ENCODE assay signal across 8 cellular contexts in genomic region chr6:68087399-68088133, GRCh38.
DNase-seq lines count a peak whose midpoint lies in the region; ATAC-seq and TF ChIP-seq lines count a peak whose summit lies in the region.

No MANE protein-coding gene starts in this region.

- H3K27ac ChIP-seq in A673 (ENCODE audit: low read depth, low read length, poor library complexity, severe bottlenecking) (no peak overlapping the region), PC-3 (ENCODE audit: low read length) (no peak overlapping the region), testis (no peak overlapping the region), H9 (ENCODE audit: insufficient read length, low read depth, low read length) (no peak overlapping the region)

- H3K9ac ChIP-seq in PC-3 (ENCODE audit: low read length), result no peak overlapping the region
- no peak overlapping the region for H3K9ac ChIP-seq in H9 (ENCODE audit: extremely low read depth, insufficient read length, low read length)

- POLR2A ChIA-PET in A673 (lab: Charles Lee; ENCODE audit: low non-redundant PET), result interaction anchor here (0.7 kb wide), 1 partner anchor 22 kb away, joined by 3 read pairs; no protein-coding TSS in a partner anchor
- POLR2A ChIA-PET in PC-3 (lab: Charles Lee; ENCODE audit: unreplicated experiment), result no interaction called here

- DNase-seq in A673 (ENCODE audit: low spot score) (peak; percentile 6), PC-3 (no peak), testis (no peak), H9 (no peak), omental fat pad (ENCODE audit: low spot score) (no peak)
- DNase-seq in stimulated activated CD4-positive, alpha-beta T cell treated with anti-CD3 and anti-CD28 coated beads, Interleukin-4, amount 100 ng/mL, for 4 hours, result no peak

- BruUV-seq in A673 (replicated peaks; lab: Mats Ljungman, UMichigan) (no TSS peak), PC-3 (replicated peaks; lab: Mats Ljungman, UMichigan) (no TSS peak)

- H4K20me1 ChIP-seq in PC-3 (ENCODE audit: low read length), result no peaks in the 10 kb centered on the region
- H4K20me1 ChIP-seq in H9 (ENCODE audit: control insufficient read depth, insufficient read depth, insufficient read length), result no peaks in the 10 kb centered on the region

- no peak overlapping the region for H3K56ac ChIP-seq in H9 (ENCODE audit: insufficient read length, low read depth, low read length)

- no peak overlapping the region for H3K27ac Mint-ChIP-seq in H9

- H2AK5ac ChIP-seq in H9 (ENCODE audit: insufficient read length, low read length), result no peak overlapping the region

- no peaks in the 10 kb centered on the region for H3K79me1 ChIP-seq in H9 (ENCODE audit: insufficient read depth, low read depth, low read length, poor library complexity, severe bottlenecking)

- no peak overlapping the region for H3K4me3 Mint-ChIP-seq in H9

- no peak overlapping the region for H2BK5ac ChIP-seq in H9 (ENCODE audit: insufficient read length, low read length)

- no peak overlapping the region for H3K23ac ChIP-seq in H9 (ENCODE audit: insufficient read length, low read depth, low read length)

- H3K23me2 ChIP-seq in H9 (ENCODE audit: insufficient read length, low read depth, low read length, poor library complexity, severe bottlenecking), result no peaks in the 10 kb centered on the region

- no peaks in the 10 kb centered on the region for H3K36me3 ChIP-seq in A673 (ENCODE audit: insufficient read depth, low read length, poor library complexity, severe bottlenecking)
- H3K36me3 ChIP-seq in PC-3 (ENCODE audit: low read depth, low read length), result no peaks in the 10 kb centered on the region
- H3K36me3 ChIP-seq in testis (ENCODE audit: low read depth, missing control alignments), result no peaks in the 10 kb centered on the region

- no peaks in the 10 kb centered on the region for H3K27me3 Mint-ChIP-seq in H9 (ENCODE audit: low read depth)

- peaks cover 10 to 15% of the 10 kb centered on the region in 2 experiments for H3K9me3 Mint-ChIP-seq in H9

- H3K9me3 ChIP-seq in A673 (ENCODE audit: low read depth, low read length, poor library complexity, severe bottlenecking), result no peaks in the 10 kb centered on the region
- no peaks in the 10 kb centered on the region for H3K9me3 ChIP-seq in PC-3 (ENCODE audit: low read length)
- no peaks in the 10 kb centered on the region for H3K9me3 ChIP-seq in testis
- H3K9me3 ChIP-seq in H9 (ENCODE audit: control insufficient read depth, low read depth, low read length), result no peaks in the 10 kb centered on the region

- 0 out of 4 replicates have a peak, but pooled peaks cover 0 to 2% of the 10 kb centered on the region in 2 experiments for H3K4me1 Mint-ChIP-seq in H9

- TF ChIP-seq CTCF in A673 (conservative IDR thresholded peaks at IDR 0.05; ENCODE audit: low read depth, low read length) (no peak), PC-3 (conservative IDR thresholded peaks at IDR 0.05; ENCODE audit: low read depth, low read length) (no peak), testis (IDR thresholded peaks at IDR 0.05) (no peak), H9 (conservative IDR thresholded peaks at IDR 0.05) (no peak), omental fat pad (IDR thresholded peaks at IDR 0.05) (no peak)

- TF ChIP-seq POLR2A in testis (IDR thresholded peaks at IDR 0.05), result no peak

- 93 to 95% methylated on average over 1 of the region's 1 CpG for WGBS in testis, 2 donors
- no CpG with 5 or more reads among the region's 1 CpG for WGBS in H9 (ENCODE audit: extremely low coverage, insufficient read length, low lambda C conversion rate)

- no peak overlapping the region for H3K18ac ChIP-seq in H9 (ENCODE audit: insufficient read length, low read depth, low read length)

- H3K36me3 Mint-ChIP-seq in H9 (ENCODE audit: insufficient read depth in 1 of 3, low read depth in 3 of 3), result peaks cover 8 to 17% (median 9%) of the 10 kb centered on the region in 3 experiments

- H3K4me2 ChIP-seq in PC-3 (ENCODE audit: low read length), result peak overlapping the region; percentile 16; the same call in 1 of the 2 replicates
- H3K4me2 ChIP-seq in H9 (ENCODE audit: insufficient read depth, insufficient read length, low read length), result no peak overlapping the region

- no peak overlapping the region for H4K91ac ChIP-seq in H9 (ENCODE audit: insufficient read length, low read depth, low read length)

- no peak overlapping the region for H3T11ph ChIP-seq in H9 (ENCODE audit: low read length)

- H3K4me1 ChIP-seq in A673 (ENCODE audit: insufficient read depth, low read length, poor library complexity, severe bottlenecking) (no peaks in the 10 kb centered on the region), PC-3 (ENCODE audit: insufficient read depth, low read length) (no peaks in the 10 kb centered on the region), testis (no peaks in the 10 kb centered on the region), H9 (ENCODE audit: insufficient read depth, low read length) (no peaks in the 10 kb centered on the region; the same call in 1 of the 2 replicates)

- H2BK12ac ChIP-seq in H9 (ENCODE audit: insufficient read length, low read depth, low read length), result no peak overlapping the region

- no peak overlapping the region for H4K8ac ChIP-seq in H9 (replicated peaks; ENCODE audit: insufficient read length, low read depth, low read length)

- H2BK120ac ChIP-seq in H9 (ENCODE audit: low read depth, low read length, poor library complexity, severe bottlenecking), result no peak overlapping the region

- peak overlapping the region; percentile 26; the same call in 1 of the 2 replicates for H2AFZ ChIP-seq in PC-3 (ENCODE audit: low read length)
- no peak overlapping the region for H2AFZ ChIP-seq in H9 (ENCODE audit: low read length)

- no peaks in the 10 kb centered on the region for H3F3A ChIP-seq in PC-3 (ENCODE audit: low read length, unreplicated experiment)

- CTCF ChIA-PET in A673 (lab: Charles Lee) (no interaction called here), PC-3 (lab: Charles Lee) (no interaction called here)

- H3K14ac ChIP-seq in H9 (ENCODE audit: insufficient read depth, low read length), result no peak overlapping the region

- no peaks in the 10 kb centered on the region for H3K9me2 ChIP-seq in PC-3 (replicated peaks; ENCODE audit: low read length)

- no peak overlapping the region for H3K4ac ChIP-seq in H9 (ENCODE audit: low read depth, low read length)

- H3K27me3 ChIP-seq in A673 (replicated peaks; ENCODE audit: insufficient read depth, low read depth, low read length, poor library complexity) (no peaks in the 10 kb centered on the region), PC-3 (ENCODE audit: low read length) (no peaks in the 10 kb centered on the region), testis (no peaks in the 10 kb centered on the region), H9 (ENCODE audit: insufficient read depth, low read length) (no peaks in the 10 kb centered on the region)

- H4K5ac ChIP-seq in H9 (ENCODE audit: insufficient read length, low read depth, low read length), result no peak overlapping the region

- intact Hi-C loops in A673 (cut with micrococcal nuclease; ENCODE audit: unreplicated experiment) (no loop called here), PC-3 (cut with micrococcal nuclease) (no loop called here), testis (cut with DNase I; ENCODE audit: low total_unique reads) (no loop called here)

- peak; percentile 89 for ATAC-seq in GM19351 (IDR thresholded peaks at IDR 0.05; ENCODE audit: unreplicated experiment)
- ATAC-seq in HG03066 (IDR thresholded peaks at IDR 0.05; ENCODE audit: low read depth, unreplicated experiment), result peak; percentile 76
- no peak for ATAC-seq in PC-3
- ATAC-seq in omental fat pad (ENCODE audit: low FRiP score), result no peak

- H3K4me3 ChIP-seq in A673 (ENCODE audit: low read depth, low read length, poor library complexity, severe bottlenecking), result no peak overlapping the region
- no peak overlapping the region for H3K4me3 ChIP-seq in PC-3 (ENCODE audit: low read length)
- H3K4me3 ChIP-seq in testis, result no peak overlapping the region

- H2BK20ac ChIP-seq in H9 (ENCODE audit: low read depth, low read length, poor library complexity, severe bottlenecking), result no peak overlapping the region

- H2BK15ac ChIP-seq in H9 (ENCODE audit: low read depth, low read length), result no peak overlapping the region

- H3K79me2 ChIP-seq in PC-3 (ENCODE audit: low read length) (no peaks in the 10 kb centered on the region), H9 (ENCODE audit: insufficient read depth, low read length) (no peaks in the 10 kb centered on the region)

Comparison
In these comparisons a context has a peak if more than half of its experiments do, and no peak if none do; other contexts are left out.
1. ATAC-seq: peak in GM19351 (single experiment) and HG03066 (single experiment); none in PC-3 (single experiment) and omental fat pad (single experiment).